2 cellular contexts compared by ENCODE assay signal in genomic region chr3:167614196-167614595, GRCh38. TPM values are rescaled to one million over a fixed set of nuclear protein-coding genes. Genes with fewer than 3 reads are reported as not detected.
"Had no signal": no experiment of that assay in that cellular context is flagged by ENCODE, and none has a peak within 500 bp of the region (broad histone marks: within the 10 kb centered on the region; RNA-seq: fewer than 3 reads in every experiment).

No MANE protein-coding gene starts in this region.

RNA-seq across cellular contexts. Expression of gene WDR49, which starts 39.5 kb away (rescaled TPM):
- total RNA-seq: LHCN-M2, M059J had no signal
